Comparison of ENCODE assay signal across 18 cellular contexts in the genomic region with DNA sequence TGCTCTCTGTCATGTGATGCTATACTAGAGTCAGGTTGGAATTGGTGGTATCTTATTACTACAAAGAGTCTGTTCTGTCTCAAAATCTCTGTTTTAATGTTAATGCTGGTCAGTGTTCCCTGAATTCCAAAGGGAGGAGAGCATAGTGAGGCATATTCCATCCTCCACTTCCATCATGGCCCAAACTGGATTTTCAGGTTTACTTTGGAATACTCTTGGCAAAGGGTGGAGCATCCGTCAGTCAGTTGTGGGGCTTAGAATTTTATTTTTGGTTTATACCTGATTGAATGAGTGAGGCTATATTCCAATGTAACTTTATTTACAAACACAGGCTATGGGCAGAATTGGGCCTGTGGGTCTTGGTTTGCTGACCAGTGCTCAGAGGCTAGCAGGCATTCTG.
"Had no signal": no experiment of that assay in that cellular context is flagged by ENCODE, and none has a peak within 500 bp of the region (broad histone marks: within the 10 kb centered on the region; RNA-seq: fewer than 3 reads in every experiment).

No MANE protein-coding gene starts in this region.

- ATAC-seq: activated CD4-positive, CD25-positive, alpha-beta regulatory T cell treated with anti-CD3 and anti-CD28 coated beads, Interleukin-2, amount 50 U/mL, for 24 hours; activated T-cell treated with anti-CD3 and anti-CD28 coated beads, Interleukin-2, amount 50 U/mL, for 4 hours; naive thymus-derived CD8-positive, alpha-beta T cell; stimulated activated effector memory CD8-positive, alpha-beta T cell treated with anti-CD3 and anti-CD28 coated beads, Interleukin-12 subunit alpha, Interleukin-12 subunit beta, amount 100 ng/mL, for 72 hours; upper lobe of right lung had no signal

- H3K9me3 ChIP-seq: sigmoid colon, stomach, upper lobe of right lung had no signal

- H3K4me1 Mint-ChIP-seq: activated CD4-positive, alpha-beta T cell treated with anti-CD3 and anti-CD28 coated beads, Interleukin-2, amount 10 ng/mL, durations not matched to agents 7 days and 5 days; stimulated activated effector memory CD8-positive, alpha-beta T cell treated with anti-CD3 and anti-CD28 coated beads, Interleukin-12 subunit alpha, Interleukin-12 subunit beta, amount 100 ng/mL, for 72 hours had no signal

- H3K27me3 ChIP-seq: sigmoid colon, stomach, upper lobe of right lung had no signal

- H3K4me1 ChIP-seq: upper lobe of right lung had no signal

- H3K36me3 Mint-ChIP-seq: brain; naive thymus-derived CD8-positive, alpha-beta T cell; stimulated activated effector memory CD8-positive, alpha-beta T cell treated with anti-CD3 and anti-CD28 coated beads, Interleukin-12 subunit alpha, Interleukin-12 subunit beta, amount 100 ng/mL, for 72 hours had no signal

- DNase-seq: activated CD4-positive, alpha-beta T cell treated with anti-CD3 and anti-CD28 coated beads, Interleukin-2, amount 10 ng/mL, durations not matched to agents 7 days and 5 days; activated CD8-positive, alpha-beta memory T cell treated with anti-CD3 and anti-CD28 coated beads, Interleukin-2, amount 50 U/mL, for 4 hours; activated naive CD4-positive, alpha-beta T cell treated with anti-CD3 and anti-CD28 coated beads for 36 hours; activated T-cell treated with anti-CD3 and anti-CD28 coated beads, Interleukin-2, amount 50 U/mL, for 4 hours; central memory CD4-positive, alpha-beta T cell; dorsolateral prefrontal cortex; foreskin melanocyte; glutamatergic neuron; hippocampal formation; naive thymus-derived CD8-positive, alpha-beta T cell; sigmoid colon; stimulated activated CD4-positive, alpha-beta T cell treated with anti-CD3 and anti-CD28 coated beads, Interleukin-4, amount 100 ng/mL, for 24 hours; stomach; T-helper 1 cell; upper lobe of right lung had no signal

- H3K27ac ChIP-seq: dorsolateral prefrontal cortex, stomach, upper lobe of right lung had no signal

- H3K27me3 Mint-ChIP-seq: naive thymus-derived CD8-positive, alpha-beta T cell had no signal

- H3K4me3 Mint-ChIP-seq: activated CD4-positive, alpha-beta T cell treated with anti-CD3 and anti-CD28 coated beads, Interleukin-2, amount 10 ng/mL, durations not matched to agents 7 days and 5 days; activated naive CD4-positive, alpha-beta T cell treated with anti-CD3 and anti-CD28 coated beads for 36 hours; activated T-cell treated with anti-CD3 and anti-CD28 coated beads, Interleukin-2, amount 50 U/mL, for 4 hours; brain; naive thymus-derived CD8-positive, alpha-beta T cell; stimulated activated effector memory CD8-positive, alpha-beta T cell treated with anti-CD3 and anti-CD28 coated beads, Interleukin-12 subunit alpha, Interleukin-12 subunit beta, amount 100 ng/mL, for 72 hours had no signal

- H3K9me3 Mint-ChIP-seq: activated CD4-positive, alpha-beta T cell treated with anti-CD3 and anti-CD28 coated beads, Interleukin-2, amount 10 ng/mL, durations not matched to agents 7 days and 5 days; activated naive CD4-positive, alpha-beta T cell treated with anti-CD3 and anti-CD28 coated beads for 36 hours; activated T-cell treated with anti-CD3 and anti-CD28 coated beads, Interleukin-2, amount 50 U/mL, for 4 hours; naive thymus-derived CD8-positive, alpha-beta T cell; stimulated activated effector memory CD8-positive, alpha-beta T cell treated with anti-CD3 and anti-CD28 coated beads, Interleukin-12 subunit alpha, Interleukin-12 subunit beta, amount 100 ng/mL, for 72 hours had no signal

- H3K27ac Mint-ChIP-seq: activated CD4-positive, alpha-beta T cell treated with anti-CD3 and anti-CD28 coated beads, Interleukin-2, amount 10 ng/mL, durations not matched to agents 7 days and 5 days; activated naive CD4-positive, alpha-beta T cell treated with anti-CD3 and anti-CD28 coated beads for 36 hours; brain; naive thymus-derived CD8-positive, alpha-beta T cell; stimulated activated effector memory CD8-positive, alpha-beta T cell treated with anti-CD3 and anti-CD28 coated beads, Interleukin-12 subunit alpha, Interleukin-12 subunit beta, amount 100 ng/mL, for 72 hours had no signal

- H3K4me3 ChIP-seq: dorsolateral prefrontal cortex, sigmoid colon, stomach, upper lobe of right lung had no signal

- H3K36me3 ChIP-seq: sigmoid colon, stomach, upper lobe of right lung had no signal
